Comparison of ENCODE assay signal across 8 cellular contexts in genomic region chr16:80084614-80085013, GRCh38.
DNase-seq lines count a peak whose midpoint lies in the region; ATAC-seq and TF ChIP-seq lines count a peak whose summit lies in the region.

No MANE protein-coding gene starts in this region.

- no peaks in the 10 kb centered on the region for H3K27me3 ChIP-seq in left lung

- ATAC-seq in left lung (peak; percentile 99), HG03442 (IDR thresholded peaks at IDR 0.05; ENCODE audit: unreplicated experiment) (no peak)

- no peaks in the 10 kb centered on the region for H3K36me3 ChIP-seq in left lung

- intact Hi-C loops in left lung (cut with DNase I): no loop called here

- TF ChIP-seq CTCF in choroid plexus epithelial cell (conservative IDR thresholded peaks at IDR 0.05; ENCODE audit: low read depth, low read length) (peak; percentile 85), left lung (IDR thresholded peaks at IDR 0.05) (peak; percentile 42 to 62)

- no peaks in the 10 kb centered on the region for H3K9me3 ChIP-seq in left lung

- no peaks in the 10 kb centered on the region for H3K4me1 ChIP-seq in left lung

- H3K27ac ChIP-seq in left lung: no peak overlapping the region

- DNase-seq in NCI-H1092 treated with DMSO at 0.1 percent for 48 hours (lab: John Stamatoyannopoulos, UW) (peak; percentile 27), NCI-H1092 (lab: John Stamatoyannopoulos, UW) (no peak), NCI-H187 treated with DMSO at 0.1 percent for 48 hours (lab: John Stamatoyannopoulos, UW) (peak; percentile 32), choroid plexus epithelial cell (ENCODE audit: low read depth) (peak; percentile 85), left lung (peak in 1 of 2 donors; percentile 34), ureter (ENCODE audit: low spot score) (peak; percentile 70), MV-4-11 (lab: John Stamatoyannopoulos, UW) (no peak)

- H3K4me3 ChIP-seq in choroid plexus epithelial cell (ENCODE audit: low read depth, low read length) (no peak overlapping the region), left lung (no peak overlapping the region)

Comparison
In these comparisons a context has a peak if more than half of its experiments do, and no peak if none do; other contexts are left out.
1. DNase-seq: peak in NCI-H1092 treated with DMSO at 0.1 percent for 48 hours (single experiment), NCI-H187 treated with DMSO at 0.1 percent for 48 hours (single experiment), choroid plexus epithelial cell (single experiment) and ureter (single experiment); none in NCI-H1092 (single experiment) and MV-4-11 (single experiment).